Comparison of ENCODE assay signal across 33 cellular contexts in genomic region chr17:72774251-72774650, GRCh38.
"Had no signal": no experiment of that assay in that cellular context is flagged by ENCODE, and none has a peak within 500 bp of the region (broad histone marks: within the 10 kb centered on the region; RNA-seq: fewer than 3 reads in every experiment).

No MANE protein-coding gene starts in this region.

- H3K9me3 Mint-ChIP-seq: natural killer cell; stimulated activated memory B cell treated with anti-CD40 and anti-IgM and Interleukin-4, amounts not matched to agents 10 μg/mL and 1 μg/mL and 100 μg/mL, for 72 hours had no signal

- H3K27ac ChIP-seq: ascending aorta, cardiac muscle cell, colonic mucosa, epithelial cell of prostate, esophagus squamous epithelium, heart right ventricle, left ventricle myocardium inferior, suprapubic skin, tibial artery, WERI-Rb-1 had no signal

- H3K4me3 Mint-ChIP-seq: activated naive CD4-positive, alpha-beta T cell treated with anti-CD3 and anti-CD28 coated beads, Interleukin-2, amount 10 ng/mL, durations not matched to agents 7 days and 5 days; activated naive CD8-positive, alpha-beta T cell treated with anti-CD3 and anti-CD28 coated beads, Interleukin-2, amount 10 ng/mL, durations not matched to agents 7 days and 5 days; activated T-helper 1 cell treated with anti-CD3 and anti-CD28 coated beads, Interleukin-12 subunit alpha, Interleukin-12 subunit beta, Interleukin-2, Interleukin-4 antibody, amounts not matched to agents 30 ng/mL and 10 ng/mL and 1 ng/mL, durations not matched to agents 14 hours and 24 hours and 36 hours; brain; natural killer cell; stimulated activated memory B cell treated with anti-CD40 and anti-IgM and Interleukin-4, amounts not matched to agents 10 μg/mL and 1 μg/mL and 100 μg/mL, for 72 hours had no signal

- H3K4me1 ChIP-seq: ascending aorta, colonic mucosa, esophagus squamous epithelium, heart right ventricle, left ventricle myocardium inferior, suprapubic skin, tibial artery had no signal

- DNase-seq: activated CD4-positive, alpha-beta T cell treated with anti-CD3 and anti-CD28 coated beads for 48 hours; activated CD4-positive, alpha-beta T cell treated with anti-CD3 and anti-CD28 coated beads, Interleukin-2, amount 50 U/mL, for 48 hours; activated CD8-positive, alpha-beta memory T cell treated with anti-CD3 and anti-CD28 coated beads for 24 hours; activated gamma-delta T cell; activated naive CD4-positive, alpha-beta T cell treated with anti-CD3 and anti-CD28 coated beads, Interleukin-2, amount 10 ng/mL, durations not matched to agents 7 days and 5 days; activated naive CD8-positive, alpha-beta T cell treated with anti-CD3 and anti-CD28 coated beads, Interleukin-2, amount 10 ng/mL, durations not matched to agents 7 days and 5 days; cerebellar nuclear complex; colonic mucosa; effector CD8-positive, alpha-beta T cell; esophagus squamous epithelium; foreskin melanocyte; heart right ventricle; left ventricle myocardium inferior; mesendoderm; natural killer cell; retina; stimulated activated CD4-positive, alpha-beta T cell treated with anti-CD3 and anti-CD28 coated beads, Interleukin-1b, Interleukin-23, amount 100 ng/mL, for 48 hours; stimulated activated CD4-positive, alpha-beta T cell treated with anti-CD3 and anti-CD28 coated beads, Interleukin-4, amount 100 ng/mL, for 4 hours; stimulated activated CD8-positive, alpha-beta memory T cell treated with anti-CD3 and anti-CD28 coated beads, Interleukin-4, amount 100 ng/mL, for 48 hours; T1000; tibial artery; WERI-Rb-1 had no signal

- H3K27me3 ChIP-seq: ascending aorta, cardiac muscle cell, colonic mucosa, esophagus squamous epithelium, heart right ventricle, suprapubic skin, tibial artery had no signal

- H3K4me3 ChIP-seq: ascending aorta, cardiac muscle cell, colonic mucosa, esophagus squamous epithelium, heart right ventricle, left ventricle myocardium inferior, lung, smooth muscle cell, suprapubic skin, tibial artery had no signal

- H3K27me3 Mint-ChIP-seq: activated naive CD4-positive, alpha-beta T cell treated with anti-CD3 and anti-CD28 coated beads, Interleukin-2, amount 10 ng/mL, durations not matched to agents 7 days and 5 days; activated naive CD8-positive, alpha-beta T cell treated with anti-CD3 and anti-CD28 coated beads, Interleukin-2, amount 10 ng/mL, durations not matched to agents 7 days and 5 days; brain; stimulated activated memory B cell treated with anti-CD40 and anti-IgM and Interleukin-4, amounts not matched to agents 10 μg/mL and 1 μg/mL and 100 μg/mL, for 72 hours had no signal

- ATAC-seq: activated CD4-positive, CD25-positive, alpha-beta regulatory T cell treated with anti-CD3 and anti-CD28 coated beads, Interleukin-2, amount 50 U/mL, for 24 hours; heart right ventricle; natural killer cell; stimulated activated memory B cell treated with anti-CD40 and anti-IgM and Interleukin-4, amounts not matched to agents 10 μg/mL and 1 μg/mL and 100 μg/mL, for 72 hours had no signal

- H3K36me3 ChIP-seq: cardiac muscle cell, colonic mucosa had no signal

- H3K4me2 ChIP-seq: smooth muscle cell had no signal

- H3K27ac Mint-ChIP-seq: activated naive CD4-positive, alpha-beta T cell treated with anti-CD3 and anti-CD28 coated beads, Interleukin-2, amount 10 ng/mL, durations not matched to agents 7 days and 5 days; activated naive CD8-positive, alpha-beta T cell treated with anti-CD3 and anti-CD28 coated beads, Interleukin-2, amount 10 ng/mL, durations not matched to agents 7 days and 5 days; activated T-helper 1 cell treated with anti-CD3 and anti-CD28 coated beads, Interleukin-12 subunit alpha, Interleukin-12 subunit beta, Interleukin-2, Interleukin-4 antibody, amounts not matched to agents 30 ng/mL and 10 ng/mL and 1 ng/mL, durations not matched to agents 14 hours and 24 hours and 36 hours; natural killer cell; progenitor cell of endocrine pancreas; stimulated activated memory B cell treated with anti-CD40 and anti-IgM and Interleukin-4, amounts not matched to agents 10 μg/mL and 1 μg/mL and 100 μg/mL, for 72 hours had no signal

- H3K4me1 Mint-ChIP-seq: activated naive CD4-positive, alpha-beta T cell treated with anti-CD3 and anti-CD28 coated beads, Interleukin-2, amount 10 ng/mL, durations not matched to agents 7 days and 5 days; activated naive CD8-positive, alpha-beta T cell treated with anti-CD3 and anti-CD28 coated beads, Interleukin-2, amount 10 ng/mL, durations not matched to agents 7 days and 5 days; natural killer cell; stimulated activated memory B cell treated with anti-CD40 and anti-IgM and Interleukin-4, amounts not matched to agents 10 μg/mL and 1 μg/mL and 100 μg/mL, for 72 hours had no signal

- H3K36me3 Mint-ChIP-seq: natural killer cell had no signal
